In genomic region chr19:50843205-50843604, GRCh38 we compare ENCODE assay signal across 2 cellular contexts.
TF ChIP-seq lines count a peak whose summit lies in the region.

No MANE protein-coding gene starts in this region.

TF ChIP-seq in HEK293, 187 proteins besides CTCF, POLR2A, EP300 and RAD21:
- TF ChIP-seq ZNF280C (tag by site-specific recombination; IDR thresholded peaks at IDR 0.05) = no peak
- TF ChIP-seq SCRT2 (tag by site-specific recombination; IDR thresholded peaks at IDR 0.05) = peak; percentile 67
- TF ChIP-seq ZNF670 (tag by site-specific recombination; IDR thresholded peaks at IDR 0.05; ENCODE audit: low read depth) = no peak
- TF ChIP-seq BCL6B (tag by site-specific recombination; IDR thresholded peaks at IDR 0.05) = no peak
- no peak for TF ChIP-seq ZBTB17 (tag by site-specific recombination; IDR thresholded peaks at IDR 0.05)
- no peak for TF ChIP-seq ZNF248 (tag by site-specific recombination; IDR thresholded peaks at IDR 0.05)
- no peak for TF ChIP-seq ZNF274 (IDR thresholded peaks at IDR 0.05; ENCODE audit: low read length)
- TF ChIP-seq ZNF274 (tag by site-specific recombination; IDR thresholded peaks at IDR 0.05; ENCODE audit: borderline replicate concordance) = no peak
- TF ChIP-seq GLIS2 (tag by site-specific recombination; IDR thresholded peaks at IDR 0.05) = no peak
- TF ChIP-seq ZNF776 (tag by site-specific recombination; IDR thresholded peaks at IDR 0.05; ENCODE audit: borderline replicate concordance) = no peak
- no peak for TF ChIP-seq ZNF785 (tag by site-specific recombination; IDR thresholded peaks at IDR 0.05)
- no peak for TF ChIP-seq ZNF157 (tag by site-specific recombination; IDR thresholded peaks at IDR 0.05)
- TF ChIP-seq ZNF354C (tag by site-specific recombination; IDR thresholded peaks at IDR 0.05; ENCODE audit: borderline replicate concordance, low read depth) = no peak
- TF ChIP-seq ZNF747 (tag by site-specific recombination; IDR thresholded peaks at IDR 0.05) = no peak
- TF ChIP-seq SP3 (tag by site-specific recombination; IDR thresholded peaks at IDR 0.05) = no peak
- no peak for TF ChIP-seq ZNF645 (tag by site-specific recombination; IDR thresholded peaks at IDR 0.05)
- peak; percentile 26; the same call in 1 of the 2 replicates for TF ChIP-seq SCRT1 (tag by site-specific recombination; IDR thresholded peaks at IDR 0.05; ENCODE audit: borderline replicate concordance)
- TF ChIP-seq ZNF114 (tag by site-specific recombination; IDR thresholded peaks at IDR 0.05) = 0 out of 2 replicates have a peak, but pooled peaks have one; percentile 43
- TF ChIP-seq ZNF221 (tag by site-specific recombination; IDR thresholded peaks at IDR 0.05; ENCODE audit: borderline replicate concordance) = no peak
- no peak for TF ChIP-seq ZNF426 (tag by site-specific recombination; IDR thresholded peaks at IDR 0.05)
- no peak for TF ChIP-seq INSM2 (tag by site-specific recombination; IDR thresholded peaks at IDR 0.05)
- TF ChIP-seq ZNF544 (tag by site-specific recombination; IDR thresholded peaks at IDR 0.05) = no peak
- no peak for TF ChIP-seq ZNF311 (tag by site-specific recombination; IDR thresholded peaks at IDR 0.05; ENCODE audit: borderline replicate concordance)
- TF ChIP-seq ZNF132 (tag by site-specific recombination; IDR thresholded peaks at IDR 0.05; ENCODE audit: borderline replicate concordance) = no peak
- TF ChIP-seq SETDB1 (IDR thresholded peaks at IDR 0.05; ENCODE audit: insufficient read length, low read length) = peak; percentile 47
- no peak for TF ChIP-seq ZNF521 (tag by site-specific recombination; IDR thresholded peaks at IDR 0.05)

TF ChIP-seq in K562, 482 proteins besides CTCF, POLR2A, EP300 and RAD21:
- TF ChIP-seq STAG1 (CRISPR knock-in tag; IDR thresholded peaks at IDR 0.05; ENCODE audit: borderline replicate concordance) (no peak), IFI16 (CRISPR knock-in tag; IDR thresholded peaks at IDR 0.05) (no peak), ETS1 (conservative IDR thresholded peaks at IDR 0.05; ENCODE audit: control insufficient read depth, low read depth, low read length) (no peak), PTBP1 (IDR thresholded peaks at IDR 0.05; ENCODE audit: low read depth, low read length) (no peak), MYNN (IDR thresholded peaks at IDR 0.05) (no peak), MYNN (CRISPR knock-in tag; IDR thresholded peaks at IDR 0.05) (no peak), ESRRB (CRISPR knock-in tag; IDR thresholded peaks at IDR 0.05; ENCODE audit: borderline replicate concordance) (no peak), ZNF280A (IDR thresholded peaks at IDR 0.05; ENCODE audit: low read depth, partially characterized antibody) (peak; percentile 65), NFYB (IDR thresholded peaks at IDR 0.05; ENCODE audit: extremely low read depth, insufficient read length) (no peak), CHD4 (IDR thresholded peaks at IDR 0.05; ENCODE audit: insufficient read depth, insufficient replicate concordance, low read depth, low read length, poor library complexity, severe bottlenecking) (no peak), TAF9B (IDR thresholded peaks at IDR 0.05; ENCODE audit: partially characterized antibody) (no peak), POU5F1 (IDR thresholded peaks at IDR 0.05; ENCODE audit: borderline replicate concordance, low read depth, low read length, partially characterized antibody) (no peak), SMARCA5 (IDR thresholded peaks at IDR 0.05) (no peak), TRIM28 (IDR thresholded peaks at IDR 0.05) (peak; percentile 85), RFX7 (CRISPR knock-in tag; IDR thresholded peaks at IDR 0.05) (no peak), SNAPC5 (CRISPR knock-in tag; IDR thresholded peaks at IDR 0.05) (no peak), ZNF79 (CRISPR knock-in tag; IDR thresholded peaks at IDR 0.05; ENCODE audit: low read depth) (no peak), ZNF764 (CRISPR knock-in tag; IDR thresholded peaks at IDR 0.05; ENCODE audit: low read depth) (no peak), NBN (IDR thresholded peaks at IDR 0.05; ENCODE audit: low read depth) (no peak), ZNF551 (CRISPR knock-in tag; IDR thresholded peaks at IDR 0.05) (no peak), EGR1 (conservative IDR thresholded peaks at IDR 0.05) (no peak), CBX3 (IDR thresholded peaks at IDR 0.05; ENCODE audit: borderline replicate concordance in 1 of 2, low read length in 2 of 2) (0 out of 3 replicates have a peak, but pooled peaks of 1 of the 2 experiments have one; percentile 23), CBFA2T2 (conservative IDR thresholded peaks at IDR 0.05) (no peak), CTBP1 (IDR thresholded peaks at IDR 0.05; ENCODE audit: borderline replicate concordance) (no peak), RNF2 (IDR thresholded peaks at IDR 0.05) (no peak), ZNF77 (CRISPR knock-in tag; IDR thresholded peaks at IDR 0.05) (no peak), ZNF512 (tag; IDR thresholded peaks at IDR 0.05) (no peak)
